In the genomic region with DNA sequence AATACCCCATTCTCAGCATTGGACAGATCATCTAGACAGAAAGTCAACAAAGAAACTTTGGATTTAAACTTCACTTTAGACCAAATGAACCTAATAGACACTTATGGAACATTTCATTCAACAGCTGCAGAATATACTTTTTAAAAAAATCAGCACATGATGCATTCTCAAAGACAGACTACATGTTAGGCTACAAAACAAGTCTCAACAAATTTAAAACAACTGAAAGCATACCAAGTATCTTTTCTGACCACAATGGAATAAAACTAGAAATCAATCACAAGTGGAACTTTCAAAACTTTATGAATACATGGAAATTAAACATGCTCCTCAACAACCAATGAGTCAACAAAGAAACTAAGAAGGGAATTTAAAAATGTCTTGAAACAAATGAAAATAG, we compare ENCODE assay signal across 41 cellular contexts.
"Had no signal": no experiment of that assay in that cellular context is flagged by ENCODE, and none has a peak within 500 bp of the region (broad histone marks: within the 10 kb centered on the region; RNA-seq: fewer than 3 reads in every experiment).

No MANE protein-coding gene starts in this region.

- ATAC-seq: activated CD4-positive, alpha-beta T cell treated with anti-CD3 and anti-CD28 coated beads for 36 hours; activated CD4-positive, CD25-positive, alpha-beta regulatory T cell treated with anti-CD3 and anti-CD28 coated beads, Interleukin-2, amount 50 U/mL, for 24 hours; activated CD8-positive, alpha-beta memory T cell treated with anti-CD3 and anti-CD28 coated beads, Interleukin-2, amount 10 ng/mL, durations not matched to agents 7 days and 5 days; activated CD8-positive, alpha-beta T cell treated with anti-CD3 and anti-CD28 coated beads, Interleukin-2, amount 10 ng/mL, durations not matched to agents 7 days and 5 days; activated naive CD8-positive, alpha-beta T cell treated with anti-CD3 and anti-CD28 coated beads, Interleukin-2, amount 50 U/mL, for 24 hours; body of pancreas; WTC11 had no signal

- FAIRE-seq: TTC549 had no signal

- H3K4me3 ChIP-seq: ascending aorta, body of pancreas, breast epithelium, cardiac muscle cell had no signal

- H3K4me1 Mint-ChIP-seq: activated CD4-positive, alpha-beta memory T cell treated with anti-CD3 and anti-CD28 coated beads, Interleukin-2, amount 10 ng/mL, durations not matched to agents 7 days and 5 days; activated CD4-positive, alpha-beta T cell treated with anti-CD3 and anti-CD28 coated beads, Interleukin-2, amount 10 ng/mL, durations not matched to agents 7 days and 5 days; activated CD8-positive, alpha-beta memory T cell treated with anti-CD3 and anti-CD28 coated beads, Interleukin-2, amount 10 ng/mL, durations not matched to agents 7 days and 5 days; activated naive CD4-positive, alpha-beta T cell treated with anti-CD3 and anti-CD28 coated beads, Interleukin-2, amount 10 ng/mL, durations not matched to agents 7 days and 5 days; activated naive CD4-positive, alpha-beta T cell treated with anti-CD3 and anti-CD28 coated beads, Interleukin-2, amount 50 U/mL, for 24 hours; activated naive CD8-positive, alpha-beta T cell treated with anti-CD3 and anti-CD28 coated beads, Interleukin-2, amount 10 ng/mL, durations not matched to agents 7 days and 5 days; central memory CD8-positive, alpha-beta T cell had no signal

- H3K4me1 ChIP-seq: ascending aorta, body of pancreas, breast epithelium had no signal

- H3K9me3 ChIP-seq: body of pancreas, breast epithelium had no signal

- H3K27ac ChIP-seq: ascending aorta, body of pancreas, brain microvascular endothelial cell, breast epithelium, cardiac muscle cell, WERI-Rb-1 had no signal

- H3K27me3 ChIP-seq: ascending aorta, body of pancreas, brain microvascular endothelial cell, breast epithelium, cardiac muscle cell had no signal

- H3K36me3 ChIP-seq: ascending aorta, brain microvascular endothelial cell, breast epithelium, cardiac muscle cell, WERI-Rb-1 had no signal

- H3K9me3 Mint-ChIP-seq: activated CD4-positive, alpha-beta memory T cell treated with anti-CD3 and anti-CD28 coated beads, Interleukin-2, amount 10 ng/mL, durations not matched to agents 7 days and 5 days; activated CD4-positive, alpha-beta T cell treated with anti-CD3 and anti-CD28 coated beads, Interleukin-2, amount 10 ng/mL, durations not matched to agents 7 days and 5 days; activated naive CD4-positive, alpha-beta T cell treated with anti-CD3 and anti-CD28 coated beads, Interleukin-2, amount 10 ng/mL, durations not matched to agents 7 days and 5 days; activated naive CD4-positive, alpha-beta T cell treated with anti-CD3 and anti-CD28 coated beads, Interleukin-2, amount 50 U/mL, for 24 hours; activated T-cell treated with anti-CD3 and anti-CD28 coated beads, Interleukin-2, amount 50 U/mL, for 24 hours; activated T-helper 2 cell treated with anti-CD3 and anti-CD28 coated beads, Interferon-gamma antibody, Interleukin-2, Interleukin-4, amounts not matched to agents 10 μg/mL and 5 μg/mL and 100 μg/mL, durations not matched to agents 14 hours and 24 hours and 36 hours; central memory CD8-positive, alpha-beta T cell; T-helper 1 cell treated with Interleukin-12 subunit alpha and Interleukin-12 subunit beta and Interleukin-4 antibody, amounts not matched to agents 30 μg/mL and 1 μg/mL, for 36 hours; T-helper 2 cell treated with Interferon-gamma antibody and Interleukin-4, amounts not matched to agents 5 μg/mL and 100 μg/mL, for 36 hours had no signal

- DNase-seq: activated CD4-positive, alpha-beta memory T cell treated with anti-CD3 and anti-CD28 coated beads, Interleukin-2, amount 10 ng/mL, durations not matched to agents 7 days and 5 days; activated CD4-positive, alpha-beta T cell treated with anti-CD3 and anti-CD28 coated beads for 1 hour; activated CD4-positive, alpha-beta T cell treated with anti-CD3 and anti-CD28 coated beads for 36 hours; activated CD4-positive, alpha-beta T cell treated with anti-CD3 and anti-CD28 coated beads for 48 hours; activated CD4-positive, alpha-beta T cell treated with anti-CD3 and anti-CD28 coated beads, Interleukin-2, amount 10 ng/mL, durations not matched to agents 7 days and 5 days; activated CD4-positive, alpha-beta T cell treated with anti-CD3 and anti-CD28 coated beads, Interleukin-2, amount 50 U/mL, for 48 hours; activated CD4-positive, CD25-positive, alpha-beta regulatory T cell; activated CD8-positive, alpha-beta memory T cell treated with anti-CD3 and anti-CD28 coated beads for 24 hours; activated CD8-positive, alpha-beta memory T cell treated with anti-CD3 and anti-CD28 coated beads, Interleukin-2, amount 10 ng/mL, durations not matched to agents 7 days and 5 days; activated CD8-positive, alpha-beta memory T cell treated with anti-CD3 and anti-CD28 coated beads, Interleukin-2, amount 50 U/mL, for 48 hours; activated CD8-positive, alpha-beta T cell treated with anti-CD3 and anti-CD28 coated beads, Interleukin-2, amount 10 ng/mL, durations not matched to agents 7 days and 5 days; activated effector memory CD4-positive, alpha-beta T cell treated with Interleukin-2 at 50 U/mL for 16 hours; activated gamma-delta T cell; activated naive CD4-positive, alpha-beta T cell treated with anti-CD3 and anti-CD28 coated beads, Interleukin-2, amount 10 ng/mL, durations not matched to agents 7 days and 5 days; activated naive CD4-positive, alpha-beta T cell treated with Interleukin-2 at 50 U/mL for 16 hours; activated naive CD8-positive, alpha-beta T cell treated with anti-CD3 and anti-CD28 coated beads, Interleukin-2, amount 10 ng/mL, durations not matched to agents 7 days and 5 days; activated naive CD8-positive, alpha-beta T cell treated with anti-CD3 and anti-CD28 coated beads, Interleukin-2, amount 50 U/mL, for 24 hours; activated T-cell treated with anti-CD3 and anti-CD28 coated beads, Interleukin-2, amount 50 U/mL, for 24 hours; activated T-cell treated with anti-CD3 and anti-CD28 coated beads, Interleukin-2, amount 50 U/mL, for 48 hours; amygdala; anterior cingulate cortex; body of pancreas; brain microvascular endothelial cell; caudate nucleus; cerebellar nuclear complex; T-helper 1 cell; T-helper 2 cell; T-helper 9 cell; WERI-Rb-1 had no signal

- H3K36me3 Mint-ChIP-seq: activated CD8-positive, alpha-beta memory T cell treated with anti-CD3 and anti-CD28 coated beads, Interleukin-2, amount 10 ng/mL, durations not matched to agents 7 days and 5 days; activated naive CD4-positive, alpha-beta T cell treated with anti-CD3 and anti-CD28 coated beads, Interleukin-2, amount 10 ng/mL, durations not matched to agents 7 days and 5 days; activated naive CD8-positive, alpha-beta T cell treated with anti-CD3 and anti-CD28 coated beads, Interleukin-2, amount 10 ng/mL, durations not matched to agents 7 days and 5 days; WTC11 had no signal

- H3K27me3 Mint-ChIP-seq: activated naive CD8-positive, alpha-beta T cell had no signal

- H3K27ac Mint-ChIP-seq: activated CD4-positive, alpha-beta memory T cell treated with anti-CD3 and anti-CD28 coated beads, Interleukin-2, amount 10 ng/mL, durations not matched to agents 7 days and 5 days; activated CD4-positive, alpha-beta T cell treated with anti-CD3 and anti-CD28 coated beads for 36 hours; activated CD4-positive, alpha-beta T cell treated with anti-CD3 and anti-CD28 coated beads, Interleukin-2, amount 10 ng/mL, durations not matched to agents 7 days and 5 days; activated CD8-positive, alpha-beta memory T cell treated with anti-CD3 and anti-CD28 coated beads, Interleukin-2, amount 10 ng/mL, durations not matched to agents 7 days and 5 days; activated CD8-positive, alpha-beta T cell treated with anti-CD3 and anti-CD28 coated beads, Interleukin-2, amount 10 ng/mL, durations not matched to agents 7 days and 5 days; activated naive CD4-positive, alpha-beta T cell treated with anti-CD3 and anti-CD28 coated beads, Interleukin-2, amount 10 ng/mL, durations not matched to agents 7 days and 5 days; activated naive CD4-positive, alpha-beta T cell treated with anti-CD3 and anti-CD28 coated beads, Interleukin-2, amount 50 U/mL, for 24 hours; activated naive CD8-positive, alpha-beta T cell; activated naive CD8-positive, alpha-beta T cell treated with anti-CD3 and anti-CD28 coated beads, Interleukin-2, amount 10 ng/mL, durations not matched to agents 7 days and 5 days; activated naive CD8-positive, alpha-beta T cell treated with anti-CD3 and anti-CD28 coated beads, Interleukin-2, amount 50 U/mL, for 24 hours; activated T-cell treated with anti-CD3 and anti-CD28 coated beads, Interleukin-2, amount 50 U/mL, for 24 hours; activated T-helper 2 cell treated with anti-CD3 and anti-CD28 coated beads, Interferon-gamma antibody, Interleukin-2, Interleukin-4, amounts not matched to agents 10 μg/mL and 5 μg/mL and 100 μg/mL, durations not matched to agents 14 hours and 24 hours and 36 hours; T-helper 1 cell treated with Interleukin-12 subunit alpha and Interleukin-12 subunit beta and Interleukin-4 antibody, amounts not matched to agents 30 μg/mL and 1 μg/mL, for 36 hours; T-helper 2 cell treated with Interferon-gamma antibody and Interleukin-4, amounts not matched to agents 5 μg/mL and 100 μg/mL, for 36 hours; WTC11 had no signal

- H3K4me3 Mint-ChIP-seq: activated CD4-positive, alpha-beta memory T cell treated with anti-CD3 and anti-CD28 coated beads, Interleukin-2, amount 10 ng/mL, durations not matched to agents 7 days and 5 days; activated CD4-positive, alpha-beta T cell treated with anti-CD3 and anti-CD28 coated beads for 36 hours; activated CD4-positive, alpha-beta T cell treated with anti-CD3 and anti-CD28 coated beads, Interleukin-2, amount 10 ng/mL, durations not matched to agents 7 days and 5 days; activated CD8-positive, alpha-beta memory T cell treated with anti-CD3 and anti-CD28 coated beads, Interleukin-2, amount 10 ng/mL, durations not matched to agents 7 days and 5 days; activated CD8-positive, alpha-beta T cell treated with anti-CD3 and anti-CD28 coated beads, Interleukin-2, amount 10 ng/mL, durations not matched to agents 7 days and 5 days; activated naive CD4-positive, alpha-beta T cell treated with anti-CD3 and anti-CD28 coated beads, Interleukin-2, amount 10 ng/mL, durations not matched to agents 7 days and 5 days; activated naive CD4-positive, alpha-beta T cell treated with anti-CD3 and anti-CD28 coated beads, Interleukin-2, amount 50 U/mL, for 24 hours; activated naive CD8-positive, alpha-beta T cell; activated naive CD8-positive, alpha-beta T cell treated with anti-CD3 and anti-CD28 coated beads, Interleukin-2, amount 10 ng/mL, durations not matched to agents 7 days and 5 days; activated naive CD8-positive, alpha-beta T cell treated with anti-CD3 and anti-CD28 coated beads, Interleukin-2, amount 50 U/mL, for 24 hours; activated T-cell treated with anti-CD3 and anti-CD28 coated beads, Interleukin-2, amount 50 U/mL, for 24 hours; central memory CD8-positive, alpha-beta T cell; T-helper 1 cell treated with Interleukin-12 subunit alpha and Interleukin-12 subunit beta and Interleukin-4 antibody, amounts not matched to agents 30 μg/mL and 1 μg/mL, for 36 hours; T-helper 2 cell treated with Interferon-gamma antibody and Interleukin-4, amounts not matched to agents 5 μg/mL and 100 μg/mL, for 36 hours; WTC11 had no signal
